In the genomic region with DNA sequence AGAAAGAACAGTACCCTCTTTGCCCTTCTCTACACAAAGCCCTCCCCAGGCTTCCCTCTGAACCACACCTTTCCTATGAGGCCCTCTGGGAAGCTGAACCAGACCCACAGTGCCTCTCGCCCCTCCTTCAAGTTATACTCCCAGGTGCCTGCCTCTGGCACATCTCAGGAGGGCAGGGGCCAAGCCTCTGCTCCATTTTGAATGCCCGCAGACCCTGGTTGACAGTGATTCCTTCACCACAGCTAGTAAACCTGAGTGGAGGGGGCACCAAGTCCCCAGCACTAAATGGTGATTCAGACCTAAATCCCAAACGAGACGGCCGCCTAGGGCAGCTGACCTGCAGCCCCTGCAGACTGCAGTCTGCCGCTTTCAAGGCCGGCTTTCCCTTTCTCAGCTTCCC, we compare ENCODE assay signal across 17 cellular contexts.
DNase-seq lines count a peak whose midpoint lies in the region; ATAC-seq and TF ChIP-seq lines count a peak whose summit lies in the region.
"Had no signal": no experiment of that assay in that cellular context is flagged by ENCODE, and none has a peak within 500 bp of the region (broad histone marks: within the 10 kb centered on the region; RNA-seq: fewer than 3 reads in every experiment).

No MANE protein-coding gene starts in this region.

- no peaks in the 10 kb centered on the region for H3K9me3 Mint-ChIP-seq in mesothelial cell of epicardium
- H3K9me3 Mint-ChIP-seq: CD4-positive, alpha-beta T cell had no signal

- H3K9me3 ChIP-seq in IMR-90 (ENCODE audit: control insufficient read depth, insufficient read depth, low read length) (no peaks in the 10 kb centered on the region), fibroblast of lung (ENCODE audit: control insufficient read depth, insufficient read depth, low read depth, low read length) (no peaks in the 10 kb centered on the region), osteoblast (ENCODE audit: low read depth, low read length) (no peaks in the 10 kb centered on the region), smooth muscle cell (replicated peaks; ENCODE audit: low read depth) (no peaks in the 10 kb centered on the region)

- no peak overlapping the region for H3K4me3 Mint-ChIP-seq in mesothelial cell of epicardium
- H3K4me3 Mint-ChIP-seq: B cell; CD4-positive, alpha-beta T cell had no signal

- POLR2A ChIA-PET in IMR-90 (lab: Charles Lee; ENCODE audit: unreplicated experiment): no interaction called here

- H3K9me1 ChIP-seq in IMR-90 (ENCODE audit: insufficient read depth, low read length): peaks cover 17% of the 10 kb centered on the region

- no peak for TF ChIP-seq POLR2A in IMR-90 (IDR thresholded peaks at IDR 0.05; ENCODE audit: low read depth, low read length)

- H3K56ac ChIP-seq in IMR-90 (ENCODE audit: extremely low read depth, insufficient read depth, low read length): no peak overlapping the region; the same call in 1 of the 2 replicates

- H4K20me1 ChIP-seq in IMR-90 (ENCODE audit: insufficient read depth, low read length) (no peaks in the 10 kb centered on the region), fibroblast of lung (ENCODE audit: control insufficient read depth, extremely low read depth, insufficient read depth, low read length) (no peaks in the 10 kb centered on the region), osteoblast (ENCODE audit: insufficient read depth, low read length) (no peaks in the 10 kb centered on the region), smooth muscle cell (ENCODE audit: low read depth) (no peaks in the 10 kb centered on the region)

- CTCF ChIA-PET in IMR-90 (lab: Yijun Ruan, JAX): no interaction called here

- H2AFZ ChIP-seq in IMR-90 (replicated peaks; ENCODE audit: low read length, poor library complexity) (peak overlapping the region; percentile 89), fibroblast of lung (ENCODE audit: low read length) (peak overlapping the region; percentile 63), osteoblast (ENCODE audit: low read length) (peak overlapping the region; percentile 84), smooth muscle cell (ENCODE audit: low read depth) (peak overlapping the region; percentile 14)

- H4K5ac ChIP-seq in IMR-90 (ENCODE audit: low read depth, low read length): peak overlapping the region; percentile 61; the same call in 1 of the 2 replicates

- TF ChIP-seq RAD21 in IMR-90 (IDR thresholded peaks at IDR 0.05; ENCODE audit: low read length): no peak

- no peak overlapping the region for H2AK9ac ChIP-seq in IMR-90 (replicated peaks; ENCODE audit: low read depth, low read length, poor library complexity)

- in situ Hi-C loops in IMR-90 (cut with MboI; ENCODE audit: low sequenced_read_pairs): no loop called here

- H3K27me3 ChIP-seq in IMR-90 (ENCODE audit: control insufficient read depth, insufficient read depth, low read length) (no peaks in the 10 kb centered on the region), fibroblast of lung (ENCODE audit: control insufficient read depth, insufficient read depth, low read length) (no peaks in the 10 kb centered on the region), osteoblast (ENCODE audit: insufficient read depth, low read length) (no peaks in the 10 kb centered on the region), smooth muscle cell (ENCODE audit: low read depth) (no peaks in the 10 kb centered on the region)

- H3K4me1 Mint-ChIP-seq in mesothelial cell of epicardium: peaks cover 11% of the 10 kb centered on the region
- H3K4me1 Mint-ChIP-seq: B cell had no signal

- dilution Hi-C loops in IMR-90 (cut with HindIII; ENCODE audit: low sequenced_read_pairs, unreplicated experiment): no loop called here

- 0 out of 2 replicates have a peak overlapping the region, but pooled peaks have one; percentile 6 for H3K23ac ChIP-seq in IMR-90 (ENCODE audit: low read depth, low read length)

- DNase-seq in IMR-90 (no peak), fibroblast of lung (ENCODE audit: low read depth in 2 of 2) (no peak), osteoblast (ENCODE audit: insufficient read length, low spot score, missing footprints) (no peak), smooth muscle cell (lab: John Stamatoyannopoulos, UW; ENCODE audit: unreplicated experiment) (no peak), NCI-H1105 treated with DMSO at 0.1 percent for 48 hours (lab: John Stamatoyannopoulos, UW) (no peak), mesothelial cell of epicardium (ENCODE audit: low spot score in 2 of 2, unreplicated experiment in 2 of 2) (no peak)
- DNase-seq: CD4-positive, alpha-beta T cell; DMS79; Karpas-422; MM.1S; NCI-H1417; NCI-H2029; NCI-H510A treated with DMSO at 0.1 percent for 48 hours had no signal

- no peaks in the 10 kb centered on the region for H3F3A ChIP-seq in smooth muscle cell (ENCODE audit: low read depth)

- peak overlapping the region; percentile 81; the same call in 1 of the 3 replicates for H2BK15ac ChIP-seq in IMR-90 (ENCODE audit: low read depth, low read length)

- peaks cover 14% of the 10 kb centered on the region for H3K4me1 ChIP-seq in IMR-90 (ENCODE audit: control insufficient read depth, insufficient read depth, low read length)
- H3K4me1 ChIP-seq in fibroblast of lung (ENCODE audit: control insufficient read depth, extremely low read depth, insufficient read depth, low read length): peaks cover 9% of the 10 kb centered on the region
- H3K4me1 ChIP-seq in osteoblast (ENCODE audit: insufficient read depth, low read length): peaks cover 13% of the 10 kb centered on the region
- no peaks in the 10 kb centered on the region for H3K4me1 ChIP-seq in smooth muscle cell (ENCODE audit: low read depth)

- peak overlapping the region; percentile 94 for H2BK120ac ChIP-seq in IMR-90 (ENCODE audit: low read depth, low read length)

- H3K4me3 ChIP-seq in IMR-90 (ENCODE audit: insufficient read depth, low read depth, low read length) (no peak overlapping the region), fibroblast of lung (replicated peaks in 1 of 4; ENCODE audit: control extremely low read depth in 1 of 4, insufficient read depth in 1 of 4, low read depth in 3 of 4, low read length in 4 of 4) (no peak overlapping the region), osteoblast (ENCODE audit: insufficient read depth, low read length) (no peak overlapping the region), smooth muscle cell (no peak overlapping the region)
- H3K4me3 ChIP-seq: GM12878 had no signal

- H2AK5ac ChIP-seq in IMR-90 (ENCODE audit: low read depth, low read length): peak overlapping the region; percentile 83

- ATAC-seq in IMR-90 (ENCODE audit: low read depth) (no peak), GM19035 (IDR thresholded peaks at IDR 0.05; ENCODE audit: unreplicated experiment) (no peak)
- ATAC-seq: GM12878, Panc1 had no signal

- H4K91ac ChIP-seq in IMR-90 (ENCODE audit: insufficient read depth, low read depth, low read length): peak overlapping the region; percentile 90

- H3K79me2 ChIP-seq in fibroblast of lung (ENCODE audit: control insufficient read depth, insufficient read depth, low read length) (no peaks in the 10 kb centered on the region), osteoblast (ENCODE audit: insufficient read depth, low read length) (no peaks in the 10 kb centered on the region), smooth muscle cell (ENCODE audit: low read depth) (no peaks in the 10 kb centered on the region)

- intact Hi-C loops in IMR-90 (cut with micrococcal nuclease): no loop called here

- no peak overlapping the region for H3K18ac ChIP-seq in IMR-90 (ENCODE audit: low read depth, low read length)

- H3K4ac ChIP-seq in IMR-90 (ENCODE audit: low read depth, low read length): peak overlapping the region; percentile 76

- H3K27ac ChIP-seq in IMR-90 (ENCODE audit: insufficient read depth, low read length) (no peak overlapping the region; the same call in 1 of the 2 replicates), fibroblast of lung (ENCODE audit: insufficient read depth, low read length) (no peak overlapping the region), osteoblast (ENCODE audit: low read depth, low read length) (no peak overlapping the region), smooth muscle cell (ENCODE audit: low read depth) (peak overlapping the region; percentile 82)

- H2BK20ac ChIP-seq in IMR-90 (ENCODE audit: low read depth, low read length): peak overlapping the region; percentile 82

- no TSS peak for BruUV-seq in IMR-90 (replicated peaks; lab: Mats Ljungman, UMichigan)

- no peaks in the 10 kb centered on the region for H3K36me3 Mint-ChIP-seq in mesothelial cell of epicardium

- H3K27me3 Mint-ChIP-seq in mesothelial cell of epicardium (ENCODE audit: low read depth): peaks cover 3% of the 10 kb centered on the region
- H3K27me3 Mint-ChIP-seq: CD4-positive, alpha-beta T cell had no signal

- H3K36me3 ChIP-seq in IMR-90 (ENCODE audit: control insufficient read depth, insufficient read depth, low read length) (no peaks in the 10 kb centered on the region), fibroblast of lung (ENCODE audit: control insufficient read depth, insufficient read depth, low read length) (no peaks in the 10 kb centered on the region), osteoblast (ENCODE audit: insufficient read depth, low read length) (no peaks in the 10 kb centered on the region), smooth muscle cell (ENCODE audit: low read depth) (no peaks in the 10 kb centered on the region)

- no peak for TF ChIP-seq CTCF in IMR-90 (conservative IDR thresholded peaks at IDR 0.05; ENCODE audit: low read depth, low read length)
- no peak for TF ChIP-seq CTCF in fibroblast of lung (conservative IDR thresholded peaks at IDR 0.05 in 1 of 2, IDR thresholded peaks at IDR 0.05 in 1 of 2; ENCODE audit: low read depth in 1 of 2, low read length in 2 of 2)
- no peak for TF ChIP-seq CTCF in osteoblast (IDR thresholded peaks at IDR 0.05; ENCODE audit: extremely low read depth, low read depth, low read length)
- no peak for TF ChIP-seq CTCF in smooth muscle cell (IDR thresholded peaks at IDR 0.05; ENCODE audit: borderline replicate concordance, insufficient read depth, poor library complexity, severe bottlenecking)
- TF ChIP-seq CTCF in mesothelial cell of epicardium (IDR thresholded peaks at IDR 0.05; ENCODE audit: unreplicated experiment): no peak

- H3K27ac Mint-ChIP-seq in mesothelial cell of epicardium: no peak overlapping the region
- H3K27ac Mint-ChIP-seq: B cell; CD4-positive, alpha-beta T cell had no signal

- H2BK5ac ChIP-seq in IMR-90 (ENCODE audit: low read depth, low read length, poor library complexity, severe bottlenecking): peak overlapping the region; percentile 59

- H3K4me2 ChIP-seq in IMR-90 (ENCODE audit: low read depth, low read length) (no peak overlapping the region), fibroblast of lung (ENCODE audit: extremely low read depth, insufficient read depth, low read length) (no peak overlapping the region), osteoblast (ENCODE audit: insufficient read depth, low read length) (no peak overlapping the region), smooth muscle cell (peak overlapping the region; percentile 5)

- H3K79me1 ChIP-seq in IMR-90 (ENCODE audit: low read depth in 1 of 2, low read length in 2 of 2): no peaks in the 10 kb centered on the region

- no CpG with 5 or more reads among the region's 7 CpGs for WGBS in IMR-90 (ENCODE audit: extremely low coverage in 2 of 2, insufficient read length in 1 of 2), 2 experiments
- 71% methylated on average over 7 of the region's 7 CpGs for WGBS in smooth muscle cell (ENCODE audit: low lambda C conversion rate)

- peak overlapping the region; percentile 90; the same call in 1 of the 2 replicates for H3K14ac ChIP-seq in IMR-90 (replicated peaks; ENCODE audit: low read depth, low read length)

- peak overlapping the region; percentile 78 to 92 for H4K8ac ChIP-seq in IMR-90 (ENCODE audit: low read depth in 2 of 2, low read length in 2 of 2)

- H3K9ac ChIP-seq in IMR-90 (ENCODE audit: low read depth, low read length) (no peak overlapping the region), fibroblast of lung (ENCODE audit: insufficient read depth, low read length) (no peak overlapping the region), smooth muscle cell (ENCODE audit: low read depth) (peak overlapping the region; percentile 56)

Comparison
In these comparisons a context has a peak if more than half of its experiments do, and no peak if none do; other contexts are left out.
1. H2AFZ ChIP-seq: peak in every context shown above with its lines; median percentile 89 in IMR-90; 84 in osteoblast; 63 in fibroblast of lung; 14 in smooth muscle cell.